ENCODE assay signal across 13 cellular contexts in genomic region chr13:110216403-110217041, GRCh38.
DNase-seq lines count a peak whose midpoint lies in the region; ATAC-seq and TF ChIP-seq lines count a peak whose summit lies in the region.
"Had no signal": no experiment of that assay in that cellular context is flagged by ENCODE, and none has a peak within 500 bp of the region (broad histone marks: within the 10 kb centered on the region; RNA-seq: fewer than 3 reads in every experiment).

No MANE protein-coding gene starts in this region.

- H3K9me3 ChIP-seq in heart right ventricle, result no peaks in the 10 kb centered on the region
- H3K9me3 ChIP-seq in ovary, result no peaks in the 10 kb centered on the region
- H3K9me3 ChIP-seq: A549, colonic mucosa had no signal

- TF ChIP-seq POLR2A in ovary (IDR thresholded peaks at IDR 0.05), result no peak

- peaks cover 13% of the 10 kb centered on the region for H3K27me3 Mint-ChIP-seq in activated CD8-positive, alpha-beta memory T cell treated with anti-CD3 and anti-CD28 coated beads, Interleukin-2, amount 10 ng/mL, durations not matched to agents 7 days and 5 days
- H3K27me3 Mint-ChIP-seq in Calu3 (ENCODE audit: unreplicated experiment), result no peaks in the 10 kb centered on the region

- intact Hi-C loops in heart right ventricle (cut with DNase I), result no loop called here
- intact Hi-C loops in ovary (cut with DNase I), result no loop called here
- intact Hi-C loops in Calu3 (cut with micrococcal nuclease; ENCODE audit: unreplicated experiment), result no loop called here

- no peaks in the 10 kb centered on the region for H3K4me1 Mint-ChIP-seq in activated CD8-positive, alpha-beta memory T cell treated with anti-CD3 and anti-CD28 coated beads, Interleukin-2, amount 10 ng/mL, durations not matched to agents 7 days and 5 days
- H3K4me1 Mint-ChIP-seq in Calu3 (ENCODE audit: low read depth, unreplicated experiment), result no peaks in the 10 kb centered on the region

- ATAC-seq in heart right ventricle, result peak; percentile 54 to 78 (median 65)
- no peak for ATAC-seq in activated CD8-positive, alpha-beta memory T cell treated with anti-CD3 and anti-CD28 coated beads, Interleukin-2, amount 10 ng/mL, durations not matched to agents 7 days and 5 days
- ATAC-seq: A549 had no signal

- H3K4me3 Mint-ChIP-seq in activated CD8-positive, alpha-beta memory T cell treated with anti-CD3 and anti-CD28 coated beads, Interleukin-2, amount 10 ng/mL, durations not matched to agents 7 days and 5 days, result no peak overlapping the region
- H3K4me3 Mint-ChIP-seq in Calu3 (ENCODE audit: low read depth, unreplicated experiment), result no peak overlapping the region

- TF ChIP-seq CTCF in heart right ventricle (IDR thresholded peaks at IDR 0.05), result no peak
- no peak for TF ChIP-seq CTCF in ovary (IDR thresholded peaks at IDR 0.05)
- TF ChIP-seq CTCF in Calu3 (IDR thresholded peaks at IDR 0.05; ENCODE audit: unreplicated experiment), result no peak

- BruUV-seq in Calu3 (replicated peaks; lab: Mats Ljungman, UMichigan), result no TSS peak

- H3K4me1 ChIP-seq in heart right ventricle, result peaks cover 8 to 79% (median 61%) of the 10 kb centered on the region in 9 donors
- peaks cover 6% of the 10 kb centered on the region for H3K4me1 ChIP-seq in ovary (ENCODE audit: insufficient read depth)
- H3K4me1 ChIP-seq: A549, colonic mucosa had no signal

- no peaks in the 10 kb centered on the region for H3K36me3 Mint-ChIP-seq in activated CD8-positive, alpha-beta memory T cell treated with anti-CD3 and anti-CD28 coated beads, Interleukin-2, amount 10 ng/mL, durations not matched to agents 7 days and 5 days
- H3K36me3 Mint-ChIP-seq in Calu3 (ENCODE audit: insufficient read depth, unreplicated experiment), result no peaks in the 10 kb centered on the region

- H3K27me3 ChIP-seq in heart right ventricle, result no peaks in the 10 kb centered on the region
- no peaks in the 10 kb centered on the region for H3K27me3 ChIP-seq in ovary
- H3K27me3 ChIP-seq: colonic mucosa had no signal

- H3K36me3 ChIP-seq in heart right ventricle (peaks cover 0 to 36% (median 13%) of the 10 kb centered on the region in 9 donors), ovary (no peaks in the 10 kb centered on the region)
- H3K36me3 ChIP-seq: colonic mucosa had no signal

- peak overlapping the region in 1 of 10 donors; percentile 3 for H3K4me3 ChIP-seq in heart right ventricle
- H3K4me3 ChIP-seq in ovary, result no peak overlapping the region
- H3K4me3 ChIP-seq: A549, colonic mucosa had no signal

- H3K27ac ChIP-seq in heart right ventricle (peak overlapping the region; percentile 8 to 81 (median 52)), ovary (no peak overlapping the region)
- H3K27ac ChIP-seq: A549, colonic mucosa had no signal

- 19 to 20% methylated on average over 10 of the region's 10 CpGs for WGBS in heart right ventricle, 2 donors
- WGBS in ovary, 3 donors, result 60 to 69% (median 67%) methylated on average over 10 of the region's 10 CpGs

- H3K27ac Mint-ChIP-seq in activated CD8-positive, alpha-beta memory T cell treated with anti-CD3 and anti-CD28 coated beads, Interleukin-2, amount 10 ng/mL, durations not matched to agents 7 days and 5 days, result no peak overlapping the region
- H3K27ac Mint-ChIP-seq in Calu3 (ENCODE audit: unreplicated experiment), result no peak overlapping the region

- TF ChIP-seq EP300 in ovary (IDR thresholded peaks at IDR 0.05), result peak; percentile 96

- H3K9me3 Mint-ChIP-seq in activated CD8-positive, alpha-beta memory T cell treated with anti-CD3 and anti-CD28 coated beads, Interleukin-2, amount 10 ng/mL, durations not matched to agents 7 days and 5 days (ENCODE audit: low read depth), result no peaks in the 10 kb centered on the region
- H3K9me3 Mint-ChIP-seq in Calu3 (ENCODE audit: low read depth, unreplicated experiment), result no peaks in the 10 kb centered on the region

- DNase-seq in A172 (ENCODE audit: low spot score) (peak; percentile 27), amniotic epithelial cell (ENCODE audit: low read depth) (peak; percentile 90), heart right ventricle (peak in 1 of 2 donors; percentile 52), ovary (no peak), NCI-H510A treated with DMSO at 0.1 percent for 48 hours (lab: John Stamatoyannopoulos, UW) (no peak), Calu3 (no peak)
- no peak for DNase-seq in activated CD8-positive, alpha-beta memory T cell treated with anti-CD3 and anti-CD28 coated beads, Interleukin-2, amount 10 ng/mL, durations not matched to agents 7 days and 5 days
- DNase-seq in activated T-cell treated with anti-CD3 and anti-CD28 coated beads, Interleukin-2, amount 50 U/mL, for 1 hour, result no peak
- DNase-seq: colonic mucosa; islet precursor cell; NCI-H226; stimulated activated CD4-positive, alpha-beta T cell treated with anti-CD3 and anti-CD28 coated beads, Interleukin-2, amount 100 ng/mL, for 24 hours had no signal

- CTCF ChIA-PET in activated CD8-positive, alpha-beta memory T cell treated with anti-CD3 and anti-CD28 coated beads, Interleukin-2, amount 10 ng/mL, durations not matched to agents 7 days and 5 days (lab: Charles Lee), result no interaction called here
- CTCF ChIA-PET in Calu3 (lab: Charles Lee), result interaction anchor here (0.6 kb wide), 1 partner anchor 31 kb away, joined by 3 read pairs; no protein-coding TSS in a partner anchor

Comparison
In these comparisons a context has a peak if more than half of its experiments do, and no peak if none do; other contexts are left out.
1. DNase-seq: peak in A172 (single experiment) and amniotic epithelial cell (single experiment); none in ovary (0 of 5), activated CD8-positive, alpha-beta memory T cell treated with anti-CD3 and anti-CD28 coated beads, Interleukin-2, amount 10 ng/mL, durations not matched to agents 7 days and 5 days (single experiment), activated T-cell treated with anti-CD3 and anti-CD28 coated beads, Interleukin-2, amount 50 U/mL, for 1 hour (single experiment), NCI-H510A treated with DMSO at 0.1 percent for 48 hours (single experiment) and Calu3 (single experiment).
2. H3K27ac ChIP-seq: peak in heart right ventricle (10 of 10); none in ovary (0 of 2).